8 cellular contexts compared by ENCODE assay signal in the genomic region with DNA sequence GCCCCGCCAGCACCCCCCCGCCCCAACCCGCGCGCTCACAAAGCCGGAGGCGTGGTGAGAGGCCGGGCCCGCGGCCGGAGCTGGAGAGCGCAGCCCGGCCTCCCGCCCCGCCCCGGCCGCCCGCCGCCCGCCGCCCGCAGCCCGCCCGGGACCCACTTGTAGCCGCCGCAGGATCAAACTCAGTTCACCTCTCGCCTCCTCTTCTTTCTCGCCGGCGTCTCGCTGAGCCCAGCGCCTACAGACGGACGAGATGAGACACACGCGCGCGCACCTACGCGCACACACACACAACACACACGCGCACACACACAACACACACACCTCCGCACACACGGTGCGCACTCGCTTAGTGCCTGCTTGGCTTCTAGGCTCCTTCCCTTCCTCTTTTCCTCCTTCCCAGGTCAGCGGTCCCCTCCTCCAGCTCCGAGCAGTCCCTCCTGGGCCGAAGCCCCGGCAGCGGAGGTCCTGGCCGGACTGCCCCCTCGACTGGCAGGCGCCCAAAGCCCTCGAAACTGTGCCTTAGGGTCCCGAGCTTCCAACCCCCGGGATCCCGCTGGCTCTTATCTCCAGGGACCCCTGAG. TPM values are rescaled to one million over a fixed set of nuclear protein-coding genes. Genes with fewer than 3 reads are reported as not detected.
DNase-seq lines count a peak whose midpoint lies in the region; ATAC-seq and TF ChIP-seq lines count a peak whose summit lies in the region.

No MANE protein-coding gene starts in this region.

- peak overlapping the region; percentile 73 for H3K4me3 ChIP-seq in MM.1S (ENCODE audit: low read length)
- H3K4me3 ChIP-seq in adrenal gland, result peak overlapping the region in 2 of 4 donors; percentile 19 to 58
- H3K4me3 ChIP-seq in iPS DF 6.9 (ENCODE audit: low read length), result peak overlapping the region; percentile 52; the same call in 1 of the 2 replicates

- peak overlapping the region; percentile 77 for H2AFZ ChIP-seq in MM.1S (ENCODE audit: low read length)

- no peak overlapping the region for H3K27ac ChIP-seq in MM.1S (ENCODE audit: low read length)
- no peak overlapping the region for H3K27ac ChIP-seq in adrenal gland
- no peak overlapping the region for H3K27ac ChIP-seq in iPS DF 6.9 (ENCODE audit: low read length)

- no peaks in the 10 kb centered on the region for H3F3A ChIP-seq in MM.1S (ENCODE audit: insufficient read depth, low read length)

- H3K9ac ChIP-seq in MM.1S (ENCODE audit: low read length), result no peak overlapping the region

- H3K9me2 ChIP-seq in MM.1S (replicated peaks; ENCODE audit: insufficient read depth, low read length), result no peaks in the 10 kb centered on the region

- peaks cover 8% of the 10 kb centered on the region; the same call in 1 of the 2 replicates for H3K4me1 ChIP-seq in MM.1S (ENCODE audit: low read length)
- peaks cover 40 to 41% of the 10 kb centered on the region in 2 donors for H3K4me1 ChIP-seq in adrenal gland (replicated peaks in 1 of 2)
- H3K4me1 ChIP-seq in iPS DF 6.9 (ENCODE audit: control insufficient read depth, insufficient read depth, low read length), result peaks cover 10% of the 10 kb centered on the region

- peak overlapping the region; percentile 99 for H3K4me2 ChIP-seq in MM.1S (ENCODE audit: low read depth, low read length)

- no peak for TF ChIP-seq POLR2A in adrenal gland (IDR thresholded peaks at IDR 0.05)

- ATAC-seq in sciatic nerve (peak; percentile 22), HG02840 (IDR thresholded peaks at IDR 0.05; ENCODE audit: low FRiP score, unreplicated experiment) (no peak), HG03135 (IDR thresholded peaks at IDR 0.05; ENCODE audit: unreplicated experiment) (no peak)

- no peaks in the 10 kb centered on the region for H3K9me3 ChIP-seq in MM.1S (replicated peaks; ENCODE audit: insufficient read depth, low read length)
- H3K9me3 ChIP-seq in adrenal gland (replicated peaks in 1 of 3), result no peaks in the 10 kb centered on the region
- no peaks in the 10 kb centered on the region for H3K9me3 ChIP-seq in iPS DF 6.9 (ENCODE audit: control insufficient read depth, insufficient read depth, low read length)

- 0 to 1% (median 0%) methylated on average over 18 to 58 of the region's 58 CpGs for WGBS in adrenal gland, 4 donors
- WGBS in iPS DF 6.9 (ENCODE audit: insufficient coverage, insufficient read length), result no CpG with 5 or more reads among the region's 58 CpGs

- no peaks in the 10 kb centered on the region for H3K79me2 ChIP-seq in MM.1S (ENCODE audit: low read length)

- H4K20me1 ChIP-seq in MM.1S (ENCODE audit: insufficient read depth, low read length), result no peaks in the 10 kb centered on the region

- H3K36me3 ChIP-seq in MM.1S (replicated peaks; ENCODE audit: insufficient read depth, low read length), result no peaks in the 10 kb centered on the region
- no peaks in the 10 kb centered on the region for H3K36me3 ChIP-seq in adrenal gland (replicated peaks in 1 of 2)
- no peaks in the 10 kb centered on the region for H3K36me3 ChIP-seq in iPS DF 6.9 (ENCODE audit: control insufficient read depth, insufficient read depth, low read length)

- H3K27me3 ChIP-seq in MM.1S (replicated peaks; ENCODE audit: insufficient read depth, low read length) (peaks cover 19% of the 10 kb centered on the region), adrenal gland (peaks cover 48% of the 10 kb centered on the region), iPS DF 6.9 (ENCODE audit: control insufficient read depth, insufficient read depth, low read length) (peaks cover 49% of the 10 kb centered on the region)

- DNase-seq in D341Med (ENCODE audit: low spot score) (peak; percentile 60), MM.1S (peak; percentile 58), adrenal gland (peak; percentile 22 to 66 (median 48)), iPS DF 6.9 (ENCODE audit: low read depth, low spot score) (no peak), sciatic nerve (ENCODE audit: low spot score) (peak; percentile 67), HT-29 (ENCODE audit: low spot score) (no peak)

- TF ChIP-seq CTCF in MM.1S (IDR thresholded peaks at IDR 0.05; ENCODE audit: low read length), result no peak
- no peak for TF ChIP-seq CTCF in adrenal gland (IDR thresholded peaks at IDR 0.05)

- intact Hi-C loops in adrenal gland (cut with DNase I), result loop anchor here (5.0 to 10.0 kb wide), 3 partner anchors 224 to 602 kb away; no protein-coding TSS in a partner anchor
- intact Hi-C loops in sciatic nerve (cut with DNase I), result loop anchor here (5.0 kb wide), 1 partner anchor 602 kb away; no protein-coding TSS in a partner anchor

RNA-seq across cellular contexts. Expression of gene CYP26B1, which starts 1.4 kb away (rescaled TPM):
- total RNA-seq in adrenal gland (10 to 100 TPM in 6 of 8 donors, 1 to 10 TPM in 2; 6.0 to 30.3 (median 15.3) TPM), sciatic nerve (12.7 TPM)
- 1 to 10 TPM in 2 of 3 donors, under 1 TPM in 1; 0.53 to 2.7 (median 1.2) TPM for polyA plus RNA-seq in adrenal gland
- total RNA-seq in HT-29 (2014; rRNA removed; shearing (Covaris generic)), result 0.05 and 0.10 TPM in 2 replicates

Comparison
In these comparisons a context has a peak if more than half of its experiments do, and no peak if none do; other contexts are left out.
1. DNase-seq: peak in D341Med (single experiment), MM.1S (single experiment), adrenal gland (7 of 7) and sciatic nerve (single experiment); none in iPS DF 6.9 (single experiment) and HT-29 (single experiment).